1 cellular context compared by ENCODE assay signal in genomic region chr11:84719935-84720577, GRCh38.
TF ChIP-seq lines count a peak whose summit lies in the region.

No MANE protein-coding gene starts in this region.

TF ChIP-seq in WTC11, 78 proteins besides CTCF, POLR2A, EP300 and RAD21 (continued from another document):
- TF ChIP-seq MAX (CRISPR knock-in tag; IDR thresholded peaks at IDR 0.05) (peak; percentile 43; the same call in 1 of the 2 replicates), GTF2I (CRISPR knock-in tag; conservative IDR thresholded peaks at IDR 0.05) (no peak), FOXP4 (CRISPR knock-in tag; IDR thresholded peaks at IDR 0.05) (no peak), MLX (CRISPR knock-in tag; IDR thresholded peaks at IDR 0.05) (no peak), FOXK1 (CRISPR knock-in tag; IDR thresholded peaks at IDR 0.05) (peak; percentile 76; the same call in 1 of the 2 replicates), FOXJ3 (CRISPR knock-in tag; IDR thresholded peaks at IDR 0.05; ENCODE audit: borderline replicate concordance) (no peak)
